ENCODE assay signal across 8 cellular contexts in the genomic region with DNA sequence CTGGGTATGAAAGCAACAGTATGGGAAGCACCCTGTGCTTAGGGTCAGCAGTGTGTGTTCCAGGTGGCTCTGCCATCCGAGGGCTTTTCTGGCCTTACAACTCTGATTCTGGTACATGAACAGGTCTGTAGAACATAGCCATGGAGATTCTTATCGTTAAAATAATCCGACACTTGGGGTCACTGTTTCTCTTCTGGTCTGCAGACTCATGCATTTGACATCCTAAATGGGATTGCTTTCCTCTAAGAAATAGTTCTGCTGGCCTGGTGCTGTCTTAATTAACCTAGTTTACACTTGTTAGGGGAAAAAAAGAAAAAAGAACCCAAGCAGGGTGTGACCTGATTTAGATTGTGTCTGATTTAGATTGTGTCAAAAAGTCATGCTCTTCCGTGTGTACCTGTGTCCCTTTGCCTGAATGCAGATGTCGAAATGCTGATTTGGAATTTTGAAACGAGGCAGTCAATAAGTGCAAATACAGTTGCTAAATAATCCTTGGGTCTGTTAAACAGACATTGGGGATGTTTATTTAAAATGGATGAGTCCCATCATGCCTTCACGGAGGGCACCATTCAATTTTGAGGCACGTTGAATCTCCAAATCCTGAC. TPM values are rescaled to one million over a fixed set of nuclear protein-coding genes. Genes with fewer than 3 reads are reported as not detected.
DNase-seq lines count a peak whose midpoint lies in the region; ATAC-seq and TF ChIP-seq lines count a peak whose summit lies in the region.

No MANE protein-coding gene starts in this region.

- no peak for TF ChIP-seq POLR2A in transverse colon (IDR thresholded peaks at IDR 0.05)

- no peak for TF ChIP-seq EP300 in transverse colon (IDR thresholded peaks at IDR 0.05; ENCODE audit: low read depth)

- intact Hi-C loops in transverse colon (cut with DNase I; ENCODE audit: low total_unique reads) = no loop called here

- no peaks in the 10 kb centered on the region for H3K27me3 Mint-ChIP-seq in activated T-helper 17 cell treated with anti-CD3 and anti-CD28 coated beads, Interleukin-2, amount 50 U/mL, for 72 hours
- peaks cover 0 to 4% (median 2%) of the 10 kb centered on the region in 3 donors for H3K27me3 Mint-ChIP-seq in immature natural killer cell (ENCODE audit: low read depth in 3 of 3)

- no peaks in the 10 kb centered on the region for H3K27me3 ChIP-seq in transverse colon

- no peaks in the 10 kb centered on the region for H3K9me3 Mint-ChIP-seq in activated T-helper 17 cell treated with anti-CD3 and anti-CD28 coated beads, Interleukin-2, amount 50 U/mL, for 72 hours
- H3K9me3 Mint-ChIP-seq in immature natural killer cell = no peaks in the 10 kb centered on the region

- H3K4me1 Mint-ChIP-seq in activated T-helper 17 cell treated with anti-CD3 and anti-CD28 coated beads, Interleukin-2, amount 50 U/mL, for 72 hours = no peaks in the 10 kb centered on the region
- H3K4me1 Mint-ChIP-seq in immature natural killer cell = peaks cover 41 to 46% of the 10 kb centered on the region in 2 donors

- H3K4me3 ChIP-seq in transverse colon = no peak overlapping the region

- H3K27ac Mint-ChIP-seq in activated T-helper 17 cell treated with anti-CD3 and anti-CD28 coated beads, Interleukin-2, amount 50 U/mL, for 72 hours = peak overlapping the region; percentile 15
- H3K27ac Mint-ChIP-seq in immature natural killer cell = peak overlapping the region; percentile 7 to 88 (median 65)

- H3K36me3 ChIP-seq in transverse colon = no peaks in the 10 kb centered on the region

- no peak overlapping the region for H3K27ac ChIP-seq in transverse colon

- no peaks in the 10 kb centered on the region for H3K9me3 ChIP-seq in transverse colon

- TF ChIP-seq CTCF in transverse colon (IDR thresholded peaks at IDR 0.05) = peak in 4 of 5 experiments; percentile 18 to 35 (median 26)

- in situ Hi-C loops in transverse colon (cut with MboI; ENCODE audit: low pct_ligation_motif_present in 1 of 4, low pct_unique_long_range_greater_than_20kb in 1 of 4, low sequenced_read_pairs in 3 of 4) = loop anchor here in 3 of 4 donors (25.0 kb wide), 4 partner anchors 311 to 561 kb away; a partner anchor contains a TSS

- 53 to 59% methylated on average over 4 to 8 of the region's 8 CpGs for WGBS in transverse colon (ENCODE audit: low coverage in 1 of 2), 2 donors

- peak; percentile 54 for ATAC-seq in activated T-helper 17 cell treated with anti-CD3 and anti-CD28 coated beads, Interleukin-2, amount 50 U/mL, for 72 hours (replicated peaks)
- no peak for ATAC-seq in HG02970 (IDR thresholded peaks at IDR 0.05; ENCODE audit: low FRiP score, unreplicated experiment)

- no peaks in the 10 kb centered on the region for H3K4me1 ChIP-seq in transverse colon

- H3K36me3 Mint-ChIP-seq in activated T-helper 17 cell treated with anti-CD3 and anti-CD28 coated beads, Interleukin-2, amount 50 U/mL, for 72 hours (ENCODE audit: low read depth) = no peaks in the 10 kb centered on the region
- H3K36me3 Mint-ChIP-seq in immature natural killer cell = no peaks in the 10 kb centered on the region

- no peak overlapping the region for H3K4me3 Mint-ChIP-seq in activated T-helper 17 cell treated with anti-CD3 and anti-CD28 coated beads, Interleukin-2, amount 50 U/mL, for 72 hours
- H3K4me3 Mint-ChIP-seq in immature natural killer cell = peak overlapping the region in 4 of 5 donors; percentile 1 to 61 (median 49)

- peak; percentile 15 for DNase-seq in stimulated activated CD4-positive, alpha-beta T cell treated with anti-CD3 and anti-CD28 coated beads, Interleukin-4, amount 100 ng/mL, for 24 hours
- no peak for DNase-seq in stimulated activated CD4-positive, alpha-beta T cell treated with anti-CD3 and anti-CD28 coated beads, Interleukin-4, amount 100 ng/mL, for 4 hours
- DNase-seq in NCI-H1105 treated with DMSO at 0.1 percent for 48 hours (lab: John Stamatoyannopoulos, UW) = peak; percentile 49
- DNase-seq in immature natural killer cell = peak; percentile 65 to 71 (median 70)
- no peak for DNase-seq in transverse colon
- no peak for DNase-seq in activated T-cell treated with anti-CD3 and anti-CD28 coated beads, Interleukin-2, amount 50 U/mL, for 1 hour

RNA-seq across cellular contexts. Expression of a gene that starts 59.6 kb away (rescaled TPM):
- under 1 TPM in 1 of 2 donors, not detected in 1; 0.21 TPM for total RNA-seq in activated T-helper 17 cell treated with anti-CD3 and anti-CD28 coated beads, Interleukin-2, amount 50 U/mL, for 72 hours
- polyA plus RNA-seq in immature natural killer cell = under 1 TPM; 0.06 to 0.52 (median 0.42) TPM
- total RNA-seq in transverse colon = not detected

Comparison
In these comparisons a context has a peak if more than half of its experiments do, and no peak if none do; other contexts are left out.
1. DNase-seq: peak in stimulated activated CD4-positive, alpha-beta T cell treated with anti-CD3 and anti-CD28 coated beads, Interleukin-4, amount 100 ng/mL, for 24 hours (single experiment), NCI-H1105 treated with DMSO at 0.1 percent for 48 hours (single experiment) and immature natural killer cell (3 of 3); none in stimulated activated CD4-positive, alpha-beta T cell treated with anti-CD3 and anti-CD28 coated beads, Interleukin-4, amount 100 ng/mL, for 4 hours (0 of 2), transverse colon (single experiment) and activated T-cell treated with anti-CD3 and anti-CD28 coated beads, Interleukin-2, amount 50 U/mL, for 1 hour (single experiment).